In the genomic region with DNA sequence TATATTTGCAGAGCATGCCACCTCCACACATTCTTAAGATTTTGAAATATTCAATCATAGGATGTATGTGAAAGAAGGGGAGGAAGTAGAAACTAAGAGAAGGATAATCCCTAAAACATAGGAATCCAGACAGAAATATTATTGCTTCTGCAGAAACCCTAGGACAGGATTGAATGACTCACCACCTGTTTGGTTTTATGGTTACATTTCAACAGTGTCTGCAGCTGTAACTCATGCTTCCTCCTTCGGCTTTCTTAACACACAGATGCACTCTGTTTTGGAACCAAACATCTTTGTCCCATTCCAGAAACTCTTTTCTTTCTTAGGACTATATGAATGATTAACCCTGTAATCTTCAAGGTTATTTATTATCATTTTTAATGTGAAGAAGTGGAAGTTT, we compare ENCODE assay signal across 19 cellular contexts. TPM values are rescaled to one million over a fixed set of nuclear protein-coding genes. Genes with fewer than 3 reads are reported as not detected.
DNase-seq lines count a peak whose midpoint lies in the region; ATAC-seq, FAIRE-seq and TF ChIP-seq lines count a peak whose summit lies in the region.
"Had no signal": no experiment of that assay in that cellular context is flagged by ENCODE, and none has a peak within 500 bp of the region (broad histone marks: within the 10 kb centered on the region; RNA-seq: fewer than 3 reads in every experiment).

No MANE protein-coding gene starts in this region.

- POLR2A ChIA-PET in endothelial cell of umbilical vein (lab: Charles Lee), result no interaction called here

- no peak overlapping the region for H2AFZ ChIP-seq in endothelial cell of umbilical vein (ENCODE audit: low read depth, low read length)

- CTCF ChIA-PET in endothelial cell of umbilical vein (lab: Charles Lee), result no interaction called here

- no peak overlapping the region for H3K4me3 ChIP-seq in endothelial cell of umbilical vein (replicated peaks in 1 of 3; ENCODE audit: insufficient read depth in 1 of 3, low read depth in 1 of 3, low read length in 3 of 3)
- no peak overlapping the region for H3K4me3 ChIP-seq in skeletal muscle cell (ENCODE audit: low read depth, low read length)
- H3K4me3 ChIP-seq: HAP-1, right lobe of liver had no signal

- BruUV-seq in endothelial cell of umbilical vein (replicated peaks; lab: Mats Ljungman, UMichigan), result no TSS peak

- H3K36me3 ChIP-seq in endothelial cell of umbilical vein (ENCODE audit: control insufficient read depth in 2 of 2, extremely low read depth in 1 of 2, insufficient read depth in 2 of 2, low read length in 2 of 2), result no peaks in the 10 kb centered on the region
- H3K36me3 ChIP-seq: HAP-1, right lobe of liver had no signal

- H3K4me2 ChIP-seq in endothelial cell of umbilical vein (ENCODE audit: insufficient read depth, low read length), result no peak overlapping the region

- FAIRE-seq in endothelial cell of umbilical vein (lab: Jason Lieb, UNC), result no peak

- no peaks in the 10 kb centered on the region for H3K9me3 ChIP-seq in endothelial cell of umbilical vein (replicated peaks; ENCODE audit: control insufficient read depth, insufficient read depth, low read length)
- H3K9me3 ChIP-seq: HAP-1, right lobe of liver had no signal

- no peak for TF ChIP-seq POLR2A in endothelial cell of umbilical vein (IDR thresholded peaks at IDR 0.05; ENCODE audit: low read depth, low read length)

- TF ChIP-seq CTCF in endothelial cell of umbilical vein (IDR thresholded peaks at IDR 0.05; ENCODE audit: extremely low read depth in 1 of 2, insufficient read depth in 1 of 2, low read depth in 1 of 2, low read length in 2 of 2), result no peak

- no peaks in the 10 kb centered on the region for H3K4me1 ChIP-seq in endothelial cell of umbilical vein (ENCODE audit: control insufficient read depth, extremely low read depth, insufficient read depth, low read length)
- H3K4me1 ChIP-seq: HAP-1, right lobe of liver had no signal

- ATAC-seq in HG02623 (IDR thresholded peaks at IDR 0.05; ENCODE audit: unreplicated experiment), result no peak
- ATAC-seq: right lobe of liver had no signal

- H3K9ac ChIP-seq in endothelial cell of umbilical vein (replicated peaks; ENCODE audit: extremely low read depth, insufficient read depth, low read length), result no peak overlapping the region

- intact Hi-C loops in endothelial cell of umbilical vein (cut with micrococcal nuclease), result no loop called here

- no peaks in the 10 kb centered on the region for H3K9me1 ChIP-seq in endothelial cell of umbilical vein (replicated peaks; ENCODE audit: control insufficient read depth, extremely low read depth, insufficient read depth, low read length)

- no peak overlapping the region for H3K27ac ChIP-seq in endothelial cell of umbilical vein (ENCODE audit: insufficient read depth, low read depth, low read length)
- H3K27ac ChIP-seq: right lobe of liver had no signal

- H4K20me1 ChIP-seq in endothelial cell of umbilical vein (replicated peaks; ENCODE audit: control insufficient read depth, extremely low read depth, insufficient read depth, low read length), result no peaks in the 10 kb centered on the region

- no peaks in the 10 kb centered on the region for H3K79me2 ChIP-seq in endothelial cell of umbilical vein (ENCODE audit: control insufficient read depth, insufficient read depth, low read length)

- DNase-seq in ELR (ENCODE audit: low read depth) (peak; percentile 64), M059J (ENCODE audit: low read depth) (peak; percentile 56), endothelial cell of umbilical vein (ENCODE audit: low read depth, low spot score) (peak; percentile 4), skeletal muscle cell (ENCODE audit: low read depth) (peak; percentile 32), dedifferentiated amniotic fluid mesenchymal stem cell (ENCODE audit: extremely low spot score) (no peak), NCI-H2227 treated with DMSO at 0.1 percent for 48 hours (lab: John Stamatoyannopoulos, UW) (no peak), LoVo (ENCODE audit: low spot score) (no peak)
- DNase-seq: CD8-positive, alpha-beta memory T cell; endodermal cell; hippocampal formation; NCI-H1092 treated with DMSO at 0.1 percent for 48 hours; NCI-H226; OCI-M1; right lobe of liver; stimulated activated naive CD4-positive, alpha-beta T cell had no signal

- no peaks in the 10 kb centered on the region for H3K27me3 ChIP-seq in endothelial cell of umbilical vein (ENCODE audit: control insufficient read depth in 2 of 2, insufficient read depth in 2 of 2, low read length in 2 of 2)
- H3K27me3 ChIP-seq: right lobe of liver had no signal

- dilution Hi-C loops in endothelial cell of umbilical vein (cut with MboI; ENCODE audit: extremely low pct_ligation_motif_present, low sequenced_read_pairs), result no loop called here

TF ChIP-seq in endothelial cell of umbilical vein, 7 proteins besides CTCF, POLR2A, EP300 and RAD21:
- TF ChIP-seq EZH2 (IDR thresholded peaks at IDR 0.05; ENCODE audit: borderline replicate concordance, low read depth, low read length, severe bottlenecking) (no peak), FOS (IDR thresholded peaks at IDR 0.05; ENCODE audit: borderline replicate concordance, insufficient read depth, low read length) (peak; percentile 82)

RNA-seq across cellular contexts. Expression of a gene that starts 20.7 kb away (rescaled TPM):
- total RNA-seq in M059J (2014; rRNA removed; shearing (Covaris generic)), result 4.5 and 7.4 TPM in 2 replicates
- 0.44 and 1.2 TPM in 2 replicates for total RNA-seq in endothelial cell of umbilical vein
- 0.33 and 0.43 TPM in 2 replicates for polyA plus RNA-seq in endothelial cell of umbilical vein
- polyA plus RNA-seq in endothelial cell of umbilical vein (2011; cell fraction: cytosol; rRNA removed), result 0.83 and 1.1 TPM in 2 replicates
- polyA plus RNA-seq in endothelial cell of umbilical vein (2011; cell fraction: nucleus; rRNA removed), result 0.52 and 1.0 TPM in 2 replicates
- 1.6 and 1.9 TPM in 2 replicates for polyA plus RNA-seq in endothelial cell of umbilical vein (2012)
- polyA minus RNA-seq in endothelial cell of umbilical vein, result 0.15 and 0.66 TPM in 2 replicates
- polyA minus RNA-seq in endothelial cell of umbilical vein (2011; cell fraction: cytosol; rRNA and poly(A)+ RNA removed), result not detected
- polyA minus RNA-seq in endothelial cell of umbilical vein (2011; cell fraction: nucleus; rRNA and poly(A)+ RNA removed), result 0.91 and 1.1 TPM in 2 replicates
- total RNA-seq: activated CD8-positive, alpha-beta memory T cell treated with anti-CD3 and anti-CD28 coated beads for 36 hours; CD8-positive, alpha-beta memory T cell; lower leg skin; right lobe of liver had no signal
- polyA plus RNA-seq: CD8-positive, alpha-beta memory T cell had no signal

Comparison
In these comparisons a context has a peak if more than half of its experiments do, and no peak if none do; other contexts are left out.
1. DNase-seq: peak in ELR (single experiment), M059J (single experiment), endothelial cell of umbilical vein (single experiment) and skeletal muscle cell (single experiment); none in dedifferentiated amniotic fluid mesenchymal stem cell (single experiment), NCI-H2227 treated with DMSO at 0.1 percent for 48 hours (single experiment) and LoVo (single experiment).